In genomic region chrX:374566-374965, GRCh38 we compare ENCODE assay signal across 11 cellular contexts. TPM values are rescaled to one million over a fixed set of nuclear protein-coding genes. Genes with fewer than 3 reads are reported as not detected.
DNase-seq lines count a peak whose midpoint lies in the region; ATAC-seq and TF ChIP-seq lines count a peak whose summit lies in the region.
"Had no signal": no experiment of that assay in that cellular context is flagged by ENCODE, and none has a peak within 500 bp of the region (broad histone marks: within the 10 kb centered on the region; RNA-seq: fewer than 3 reads in every experiment).

No MANE protein-coding gene starts in this region.

- peaks cover 18% of the 10 kb centered on the region for H3K4me1 Mint-ChIP-seq in chondrocyte (ENCODE audit: low read depth)
- H3K4me1 Mint-ChIP-seq in mesothelial cell of epicardium: peaks cover 23% of the 10 kb centered on the region
- H3K4me1 Mint-ChIP-seq in CD14-positive monocyte: peaks cover 13% of the 10 kb centered on the region

- DNase-seq in AG04450 (ENCODE audit: low read depth, low spot score): no peak
- DNase-seq in chondrocyte (ENCODE audit: low spot score): no peak
- DNase-seq in mesothelial cell of epicardium (ENCODE audit: low spot score in 2 of 2, unreplicated experiment in 2 of 2): no peak
- no peak for DNase-seq in CD14-positive monocyte (ENCODE audit: low spot score)
- DNase-seq in OCI-M1 (lab: John Stamatoyannopoulos, UW): no peak
- DNase-seq: KG1, uterus had no signal

- no peaks in the 10 kb centered on the region for H3K9me3 Mint-ChIP-seq in chondrocyte (ENCODE audit: low read depth)
- no peaks in the 10 kb centered on the region for H3K9me3 Mint-ChIP-seq in mesothelial cell of epicardium
- peaks cover 0 to 24% (median 10%) of the 10 kb centered on the region in 7 donors for H3K9me3 Mint-ChIP-seq in CD14-positive monocyte

- no peaks in the 10 kb centered on the region for H3K27me3 Mint-ChIP-seq in chondrocyte (ENCODE audit: low read depth)
- peaks cover 43% of the 10 kb centered on the region for H3K27me3 Mint-ChIP-seq in mesothelial cell of epicardium (ENCODE audit: low read depth)
- peaks cover 40 to 46% (median 41%) of the 10 kb centered on the region in 3 donors for H3K27me3 Mint-ChIP-seq in CD14-positive monocyte (ENCODE audit: low read depth in 3 of 3)

- POLR2A ChIA-PET in AG04450 (lab: Yijun Ruan, JAX): no interaction called here
- POLR2A ChIA-PET in HEK293 (lab: Yijun Ruan, JAX): no interaction called here

- no peak for ATAC-seq in GM19324 (IDR thresholded peaks at IDR 0.05; ENCODE audit: low FRiP score, unreplicated experiment)
- no peak for ATAC-seq in HG02759 (IDR thresholded peaks at IDR 0.05; ENCODE audit: unreplicated experiment)

- CTCF ChIA-PET in AG04450 (lab: Charles Lee): no interaction called here
- CTCF ChIA-PET in HEK293 (lab: Yijun Ruan, JAX): no interaction called here

- peaks cover 0 to 5% of the 10 kb centered on the region in 2 experiments; a peak in 1 of 3 replicates for H3K36me3 ChIP-seq in HEK293 (ENCODE audit: control insufficient read depth in 2 of 2, insufficient read depth in 1 of 2, low read length in 2 of 2)
- H3K36me3 ChIP-seq: uterus had no signal

- TF ChIP-seq CTCF in AG04450 (IDR thresholded peaks at IDR 0.05; ENCODE audit: low read depth, low read length) (no peak), HEK293 (tag by site-specific recombination; IDR thresholded peaks at IDR 0.05) (no peak), chondrocyte (IDR thresholded peaks at IDR 0.05) (no peak), mesothelial cell of epicardium (IDR thresholded peaks at IDR 0.05; ENCODE audit: unreplicated experiment) (no peak), CD14-positive monocyte (IDR thresholded peaks at IDR 0.05) (no peak)

- H3K27ac ChIP-seq in AG04450 (ENCODE audit: low read depth, low read length) (no peak overlapping the region), HEK293 (ENCODE audit: extremely low read depth, low read depth, low read length) (no peak overlapping the region)
- H3K27ac ChIP-seq: SK-N-MC, uterus had no signal

- H3K4me3 ChIP-seq in AG04450 (ENCODE audit: low read depth, low read length) (peak overlapping the region; percentile 55), HEK293 (ENCODE audit: low read depth, low read length) (peak overlapping the region; percentile 40; the same call in 1 of the 2 replicates)
- H3K4me3 ChIP-seq: SK-N-MC had no signal

- peaks cover 12% of the 10 kb centered on the region for H3K27me3 ChIP-seq in AG04450 (ENCODE audit: control insufficient read depth, insufficient read depth, low read length)
- H3K27me3 ChIP-seq: uterus had no signal

- H3K36me3 Mint-ChIP-seq in chondrocyte (ENCODE audit: low read depth): no peaks in the 10 kb centered on the region
- H3K36me3 Mint-ChIP-seq in mesothelial cell of epicardium: no peaks in the 10 kb centered on the region
- peaks cover 6 to 7% of the 10 kb centered on the region in 2 donors for H3K36me3 Mint-ChIP-seq in CD14-positive monocyte

- no peak overlapping the region for H3K27ac Mint-ChIP-seq in chondrocyte (ENCODE audit: unreplicated experiment)
- H3K27ac Mint-ChIP-seq in mesothelial cell of epicardium: no peak overlapping the region
- H3K27ac Mint-ChIP-seq in CD14-positive monocyte: no peak overlapping the region

- H3K4me1 ChIP-seq in HEK293 (ENCODE audit: control insufficient read depth, insufficient read depth, low read length): peaks cover 9% of the 10 kb centered on the region

- peak overlapping the region; percentile 73 for H3K4me3 Mint-ChIP-seq in chondrocyte (ENCODE audit: unreplicated experiment)
- H3K4me3 Mint-ChIP-seq in mesothelial cell of epicardium: peak overlapping the region; percentile 83
- H3K4me3 Mint-ChIP-seq in CD14-positive monocyte: peak overlapping the region in 1 of 2 donors; percentile 69

- intact Hi-C loops in CD14-positive monocyte (cut with micrococcal nuclease): no loop called here

- H3K9me3 ChIP-seq in AG04450 (ENCODE audit: control insufficient read depth, insufficient read depth, low read length) (no peaks in the 10 kb centered on the region; the same call in 1 of the 2 replicates), HEK293 (ENCODE audit: control insufficient read depth, insufficient read depth, low read depth, low read length) (no peaks in the 10 kb centered on the region)
- H3K9me3 ChIP-seq: uterus had no signal

TF ChIP-seq in HEK293, 187 proteins besides CTCF, POLR2A, EP300 and RAD21:
- TF ChIP-seq ZNF843 (tag by site-specific recombination; IDR thresholded peaks at IDR 0.05) (no peak), TRIM28 (IDR thresholded peaks at IDR 0.05; ENCODE audit: borderline replicate concordance, low read length) (no peak), ZNF692 (tag by site-specific recombination; IDR thresholded peaks at IDR 0.05) (no peak), ZEB2 (tag by site-specific recombination; IDR thresholded peaks at IDR 0.05) (no peak), SP3 (tag by site-specific recombination; IDR thresholded peaks at IDR 0.05) (no peak), ZNF302 (tag by site-specific recombination; IDR thresholded peaks at IDR 0.05; ENCODE audit: low read depth) (no peak), ZNF776 (tag by site-specific recombination; IDR thresholded peaks at IDR 0.05; ENCODE audit: borderline replicate concordance) (no peak), ZNF423 (tag by site-specific recombination; IDR thresholded peaks at IDR 0.05) (no peak), SALL2 (tag by site-specific recombination; IDR thresholded peaks at IDR 0.05; ENCODE audit: borderline replicate concordance) (no peak), ZNF768 (tag by site-specific recombination; IDR thresholded peaks at IDR 0.05) (no peak), ZNF510 (tag by site-specific recombination; IDR thresholded peaks at IDR 0.05; ENCODE audit: insufficient replicate concordance) (no peak), ZNF2 (tag by site-specific recombination; IDR thresholded peaks at IDR 0.05) (no peak), ZNF777 (tag by site-specific recombination; IDR thresholded peaks at IDR 0.05; ENCODE audit: borderline replicate concordance) (no peak), ZNF677 (tag by site-specific recombination; IDR thresholded peaks at IDR 0.05) (no peak)

RNA-seq across cellular contexts. Expression of gene PPP2R3B, which starts 12.1 kb away (rescaled TPM):
- polyA plus RNA-seq in AG04450 (2011; rRNA removed) (4.8 and 5.5 TPM in 2 replicates), CD14-positive monocyte (1 to 10 TPM; 2.1 to 2.3 TPM)
- 10.0 and 14.6 TPM in 2 replicates for polyA minus RNA-seq in AG04450 (2011; rRNA and poly(A)+ RNA removed)
- total RNA-seq in chondrocyte (27.1 to 30.5 TPM (median 30.0 TPM) in 3 replicates), mesothelial cell of epicardium (63.0 to 65.5 TPM (median 65.2 TPM) in 3 replicates)

RNA-seq across cellular contexts. Expression of gene GTPBP6, which starts 56.0 kb away (rescaled TPM):
- polyA plus RNA-seq in AG04450 (2011; rRNA removed) (15.5 and 20.4 TPM in 2 replicates), CD14-positive monocyte (10 to 100 TPM; 17.2 to 27.0 TPM)
- 6.5 and 9.2 TPM in 2 replicates for polyA minus RNA-seq in AG04450 (2011; rRNA and poly(A)+ RNA removed)
- total RNA-seq in chondrocyte (37.6 to 42.2 TPM (median 42.0 TPM) in 3 replicates), mesothelial cell of epicardium (65.6 to 67.1 TPM (median 66.7 TPM) in 3 replicates)
